ENCODE assay signal across 1 cellular context in genomic region chr11:45577755-45578154, GRCh38.
TF ChIP-seq lines count a peak whose summit lies in the region.

No MANE protein-coding gene starts in this region.

TF ChIP-seq in SK-N-SH treated with all-trans-retinoic acid at 6 μM for 48 hours, 23 proteins besides CTCF, POLR2A, EP300 and RAD21 (continued from another document):
- no peak for TF ChIP-seq TSHZ2 (CRISPR knock-in tag; IDR thresholded peaks at IDR 0.05)
